In the genomic region with DNA sequence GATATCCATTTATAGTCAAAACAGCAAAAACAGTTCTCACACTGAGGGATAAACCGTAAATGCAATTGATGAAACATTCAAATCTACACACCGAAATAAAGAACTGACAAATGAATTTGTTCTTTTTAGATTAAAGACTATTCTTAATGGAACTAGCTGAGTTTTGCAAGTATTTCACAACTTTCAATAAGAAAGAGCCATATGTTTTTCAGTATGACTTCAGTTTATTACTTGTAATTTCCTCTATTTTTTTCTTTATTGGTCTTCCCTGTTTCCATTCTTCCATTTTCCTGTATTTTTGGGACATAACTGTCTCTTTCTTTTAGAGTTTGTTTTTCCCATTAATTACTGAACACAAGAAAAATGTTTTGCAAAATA, we compare ENCODE assay signal across 1 cellular context.
TF ChIP-seq lines count a peak whose summit lies in the region.

No MANE protein-coding gene starts in this region.

TF ChIP-seq in GM12891, 5 proteins besides CTCF, POLR2A, EP300 and RAD21:
- no peak for TF ChIP-seq PAX5 (IDR thresholded peaks at IDR 0.05; ENCODE audit: insufficient read depth, low read length, severe bottlenecking)
- no peak for TF ChIP-seq SPI1 (IDR thresholded peaks at IDR 0.05; ENCODE audit: low read depth, low read length)
- TF ChIP-seq POLR2AphosphoS5 (IDR thresholded peaks at IDR 0.05; ENCODE audit: low read depth, low read length): no peak
- TF ChIP-seq POU2F2 (IDR thresholded peaks at IDR 0.05; ENCODE audit: low read depth, low read length): no peak
- TF ChIP-seq TAF1 (IDR thresholded peaks at IDR 0.05; ENCODE audit: low read depth, low read length): no peak
